In the genomic region with DNA sequence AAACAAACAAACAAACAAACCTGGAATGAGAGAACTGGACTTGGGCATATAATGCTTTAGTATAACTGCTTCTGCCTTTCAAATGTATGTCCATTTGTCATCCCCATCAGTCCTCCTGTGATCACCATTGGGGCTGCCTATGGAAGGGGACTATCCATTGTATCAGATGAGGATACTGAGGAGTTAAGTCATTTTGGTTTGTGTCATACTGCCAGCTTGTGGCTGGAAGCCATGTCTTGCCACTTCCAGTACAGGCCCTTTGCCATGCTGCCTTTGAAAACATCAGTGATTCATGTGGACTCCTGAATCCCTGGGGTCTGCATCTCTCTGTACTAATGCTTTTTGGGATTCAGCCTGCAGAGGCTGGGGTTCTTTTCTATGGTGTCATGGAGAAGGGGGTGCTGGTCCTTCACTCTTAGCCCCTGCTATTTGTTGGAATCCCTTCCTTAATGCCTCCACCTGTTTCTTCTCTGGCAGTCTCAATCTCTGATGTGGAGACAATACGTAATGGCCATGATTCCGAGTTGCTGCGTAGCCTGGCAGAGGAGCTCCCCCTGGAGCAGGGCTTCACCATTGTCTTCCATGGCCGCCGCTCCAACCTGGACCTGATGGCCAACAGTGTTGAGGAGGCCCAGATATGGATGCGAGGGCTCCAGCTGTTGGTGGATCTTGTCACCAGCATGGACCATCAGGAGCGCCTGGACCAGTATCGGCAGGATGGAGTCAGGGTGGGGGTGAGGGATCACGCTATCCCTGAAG, we compare ENCODE assay signal across 13 cellular contexts. TPM values are rescaled to one million over a fixed set of nuclear protein-coding genes. Genes with fewer than 3 reads are reported as not detected.
DNase-seq lines count a peak whose midpoint lies in the region; ATAC-seq and TF ChIP-seq lines count a peak whose summit lies in the region.
"Had no signal": no experiment of that assay in that cellular context is flagged by ENCODE, and none has a peak within 500 bp of the region (broad histone marks: within the 10 kb centered on the region; RNA-seq: fewer than 3 reads in every experiment).

No MANE protein-coding gene starts in this region.

- intact Hi-C loops in CD14-positive monocyte (cut with micrococcal nuclease) (no loop called here), spleen (cut with DNase I; ENCODE audit: low total_unique reads) (no loop called here)

- TF ChIP-seq CTCF in endodermal cell (conservative IDR thresholded peaks at IDR 0.05) (peak; percentile 44), CD14-positive monocyte (IDR thresholded peaks at IDR 0.05) (no peak), spleen (IDR thresholded peaks at IDR 0.05 in 8 of 11, conservative IDR thresholded peaks at IDR 0.05 in 3 of 11) (no peak)

- H3K27ac ChIP-seq in endodermal cell (ENCODE audit: low read depth, low read length) (no peak overlapping the region), spleen (no peak overlapping the region)
- H3K27ac ChIP-seq: parathyroid adenoma, vagina had no signal

- CTCF ChIA-PET in activated CD8-positive, alpha-beta memory T cell treated with anti-CD3 and anti-CD28 coated beads, Interleukin-2, amount 10 ng/mL, durations not matched to agents 7 days and 5 days (lab: Charles Lee): interaction anchor here (1.1 kb wide), 1 partner anchor 316 kb away, joined by 3 read pairs; no protein-coding TSS in a partner anchor

- no peaks in the 10 kb centered on the region for H3K4me1 Mint-ChIP-seq in activated naive CD8-positive, alpha-beta T cell treated with anti-CD3 and anti-CD28 coated beads for 36 hours
- H3K4me1 Mint-ChIP-seq in activated naive CD8-positive, alpha-beta T cell treated with anti-CD3 and anti-CD28 coated beads, Interleukin-2, amount 50 U/mL, for 24 hours: no peaks in the 10 kb centered on the region
- H3K4me1 Mint-ChIP-seq in endodermal cell (peaks cover 9% of the 10 kb centered on the region), CD14-positive monocyte (peaks cover 12% of the 10 kb centered on the region)
- H3K4me1 Mint-ChIP-seq in activated CD8-positive, alpha-beta memory T cell treated with anti-CD3 and anti-CD28 coated beads, Interleukin-2, amount 10 ng/mL, durations not matched to agents 7 days and 5 days: no peaks in the 10 kb centered on the region
- H3K4me1 Mint-ChIP-seq: activated naive CD8-positive, alpha-beta T cell treated with anti-CD3 and anti-CD28 coated beads, Interleukin-2, amount 10 ng/mL, durations not matched to agents 7 days and 5 days had no signal

- H3K36me3 ChIP-seq in endodermal cell (ENCODE audit: control insufficient read depth, insufficient read depth, low read length) (no peaks in the 10 kb centered on the region), spleen (no peaks in the 10 kb centered on the region)
- H3K36me3 ChIP-seq: vagina had no signal

- DNase-seq in activated naive CD8-positive, alpha-beta T cell treated with anti-CD3 and anti-CD28 coated beads for 36 hours: no peak
- DNase-seq in activated naive CD8-positive, alpha-beta T cell treated with anti-CD3 and anti-CD28 coated beads, Interleukin-2, amount 50 U/mL, for 24 hours: no peak
- peak; percentile 5 for DNase-seq in NCI-H446 treated with DMSO at 0.1 percent for 48 hours (lab: John Stamatoyannopoulos, UW)
- DNase-seq in endodermal cell: peak; percentile 52
- DNase-seq in activated CD8-positive, alpha-beta memory T cell treated with anti-CD3 and anti-CD28 coated beads, Interleukin-2, amount 10 ng/mL, durations not matched to agents 7 days and 5 days: no peak
- DNase-seq in CD14-positive monocyte (ENCODE audit: low spot score): no peak
- no peak for DNase-seq in spleen
- DNase-seq in GM19238 (ENCODE audit: insufficient read length, low spot score): no peak
- DNase-seq: activated naive CD8-positive, alpha-beta T cell treated with anti-CD3 and anti-CD28 coated beads, Interleukin-2, amount 10 ng/mL, durations not matched to agents 7 days and 5 days; NCI-H2081 treated with DMSO at 0.1 percent for 48 hours had no signal

- no peak for ATAC-seq in activated naive CD8-positive, alpha-beta T cell treated with anti-CD3 and anti-CD28 coated beads, Interleukin-2, amount 50 U/mL, for 24 hours
- no peak for ATAC-seq in activated CD8-positive, alpha-beta memory T cell treated with anti-CD3 and anti-CD28 coated beads, Interleukin-2, amount 10 ng/mL, durations not matched to agents 7 days and 5 days

- H3K27ac Mint-ChIP-seq in activated naive CD8-positive, alpha-beta T cell treated with anti-CD3 and anti-CD28 coated beads for 36 hours: peak overlapping the region; percentile 21
- H3K27ac Mint-ChIP-seq in activated naive CD8-positive, alpha-beta T cell treated with anti-CD3 and anti-CD28 coated beads, Interleukin-2, amount 50 U/mL, for 24 hours: no peak overlapping the region
- H3K27ac Mint-ChIP-seq in endodermal cell (no peak overlapping the region), CD14-positive monocyte (peak overlapping the region in 1 of 7 donors; percentile 35)
- no peak overlapping the region for H3K27ac Mint-ChIP-seq in activated CD8-positive, alpha-beta memory T cell treated with anti-CD3 and anti-CD28 coated beads, Interleukin-2, amount 10 ng/mL, durations not matched to agents 7 days and 5 days
- H3K27ac Mint-ChIP-seq: activated naive CD8-positive, alpha-beta T cell treated with anti-CD3 and anti-CD28 coated beads, Interleukin-2, amount 10 ng/mL, durations not matched to agents 7 days and 5 days; memory B cell had no signal

- no peaks in the 10 kb centered on the region for H3K9me3 Mint-ChIP-seq in activated naive CD8-positive, alpha-beta T cell treated with anti-CD3 and anti-CD28 coated beads for 36 hours
- no peaks in the 10 kb centered on the region for H3K9me3 Mint-ChIP-seq in activated naive CD8-positive, alpha-beta T cell treated with anti-CD3 and anti-CD28 coated beads, Interleukin-2, amount 50 U/mL, for 24 hours
- H3K9me3 Mint-ChIP-seq in endodermal cell: no peaks in the 10 kb centered on the region
- no peaks in the 10 kb centered on the region for H3K9me3 Mint-ChIP-seq in activated CD8-positive, alpha-beta memory T cell treated with anti-CD3 and anti-CD28 coated beads, Interleukin-2, amount 10 ng/mL, durations not matched to agents 7 days and 5 days (ENCODE audit: low read depth)
- peaks cover 0 to 1% (median 0%) of the 10 kb centered on the region in 7 donors for H3K9me3 Mint-ChIP-seq in CD14-positive monocyte
- H3K9me3 Mint-ChIP-seq: activated naive CD8-positive, alpha-beta T cell treated with anti-CD3 and anti-CD28 coated beads, Interleukin-2, amount 10 ng/mL, durations not matched to agents 7 days and 5 days; memory B cell had no signal

- H3K4me3 ChIP-seq in endodermal cell (ENCODE audit: low read length) (no peak overlapping the region), spleen (no peak overlapping the region)
- H3K4me3 ChIP-seq: vagina had no signal

- no peaks in the 10 kb centered on the region for H3K27me3 Mint-ChIP-seq in activated naive CD8-positive, alpha-beta T cell treated with anti-CD3 and anti-CD28 coated beads for 36 hours
- no peaks in the 10 kb centered on the region for H3K27me3 Mint-ChIP-seq in activated naive CD8-positive, alpha-beta T cell treated with anti-CD3 and anti-CD28 coated beads, Interleukin-2, amount 50 U/mL, for 24 hours
- peaks cover 2% of the 10 kb centered on the region for H3K27me3 Mint-ChIP-seq in endodermal cell (ENCODE audit: insufficient read depth)
- no peaks in the 10 kb centered on the region for H3K27me3 Mint-ChIP-seq in activated CD8-positive, alpha-beta memory T cell treated with anti-CD3 and anti-CD28 coated beads, Interleukin-2, amount 10 ng/mL, durations not matched to agents 7 days and 5 days
- peaks cover 0 to 3% (median 2%) of the 10 kb centered on the region in 3 donors for H3K27me3 Mint-ChIP-seq in CD14-positive monocyte (ENCODE audit: low read depth in 3 of 3)

- H3K4me3 Mint-ChIP-seq in activated naive CD8-positive, alpha-beta T cell treated with anti-CD3 and anti-CD28 coated beads for 36 hours: no peak overlapping the region
- no peak overlapping the region for H3K4me3 Mint-ChIP-seq in activated naive CD8-positive, alpha-beta T cell treated with anti-CD3 and anti-CD28 coated beads, Interleukin-2, amount 50 U/mL, for 24 hours
- H3K4me3 Mint-ChIP-seq in endodermal cell (no peak overlapping the region), CD14-positive monocyte (no peak overlapping the region)
- H3K4me3 Mint-ChIP-seq in activated CD8-positive, alpha-beta memory T cell treated with anti-CD3 and anti-CD28 coated beads, Interleukin-2, amount 10 ng/mL, durations not matched to agents 7 days and 5 days: no peak overlapping the region
- H3K4me3 Mint-ChIP-seq: activated naive CD8-positive, alpha-beta T cell treated with anti-CD3 and anti-CD28 coated beads, Interleukin-2, amount 10 ng/mL, durations not matched to agents 7 days and 5 days; memory B cell had no signal

- H3K9ac ChIP-seq in endodermal cell (ENCODE audit: extremely low read depth, low read length, poor library complexity, severe bottlenecking): no peak overlapping the region
- H3K9ac ChIP-seq: parathyroid adenoma had no signal

- no peaks in the 10 kb centered on the region for H3K36me3 Mint-ChIP-seq in activated naive CD8-positive, alpha-beta T cell treated with anti-CD3 and anti-CD28 coated beads for 36 hours
- no peaks in the 10 kb centered on the region for H3K36me3 Mint-ChIP-seq in activated naive CD8-positive, alpha-beta T cell treated with anti-CD3 and anti-CD28 coated beads, Interleukin-2, amount 50 U/mL, for 24 hours (ENCODE audit: low read depth)
- H3K36me3 Mint-ChIP-seq in endodermal cell (ENCODE audit: low read depth): no peaks in the 10 kb centered on the region
- no peaks in the 10 kb centered on the region for H3K36me3 Mint-ChIP-seq in activated CD8-positive, alpha-beta memory T cell treated with anti-CD3 and anti-CD28 coated beads, Interleukin-2, amount 10 ng/mL, durations not matched to agents 7 days and 5 days
- H3K36me3 Mint-ChIP-seq in CD14-positive monocyte: no peaks in the 10 kb centered on the region
- H3K36me3 Mint-ChIP-seq: activated naive CD8-positive, alpha-beta T cell treated with anti-CD3 and anti-CD28 coated beads, Interleukin-2, amount 10 ng/mL, durations not matched to agents 7 days and 5 days had no signal

- no peak for TF ChIP-seq POLR2A in spleen (IDR thresholded peaks at IDR 0.05)

- H3K9me3 ChIP-seq in endodermal cell (ENCODE audit: control insufficient read depth, low read length) (no peaks in the 10 kb centered on the region), spleen (no peaks in the 10 kb centered on the region)
- H3K9me3 ChIP-seq: vagina had no signal

- H3K4me1 ChIP-seq in endodermal cell (ENCODE audit: control insufficient read depth, insufficient read depth, low read length) (peaks cover 2% of the 10 kb centered on the region), spleen (peaks cover 0 to 10% (median 4%) of the 10 kb centered on the region in 6 donors)
- H3K4me1 ChIP-seq: vagina had no signal

- H3K27me3 ChIP-seq in endodermal cell (ENCODE audit: control insufficient read depth, insufficient read depth, low read length, poor library complexity, severe bottlenecking) (no peaks in the 10 kb centered on the region), spleen (replicated peaks in 1 of 7) (no peaks in the 10 kb centered on the region)
- H3K27me3 ChIP-seq: vagina had no signal

- 90 to 94% methylated on average over 8 to 9 of the region's 9 CpGs for WGBS in endodermal cell (ENCODE audit: insufficient coverage in 1 of 2, insufficient read length in 1 of 2), 2 experiments
- WGBS in spleen, 5 donors: 86 to 93% (median 92%) methylated on average over 8 to 9 of the region's 9 CpGs

RNA-seq across cellular contexts. Expression of a gene that starts 10.6 kb away (rescaled TPM):
- total RNA-seq in activated naive CD8-positive, alpha-beta T cell treated with anti-CD3 and anti-CD28 coated beads for 36 hours: under 1 TPM in 1 of 2 experiments, not detected in 1; 0.22 TPM
- under 1 TPM; 0.26 to 0.73 TPM for total RNA-seq in endodermal cell
- 2.0 TPM for polyA plus RNA-seq in endodermal cell (2013, experiment 1 of 2)
- 2.2 TPM for polyA plus RNA-seq in endodermal cell (2013, experiment 2 of 2)
- under 1 TPM; 0.30 to 0.53 TPM for total RNA-seq in activated CD8-positive, alpha-beta memory T cell treated with anti-CD3 and anti-CD28 coated beads, Interleukin-2, amount 10 ng/mL, durations not matched to agents 7 days and 5 days
- under 1 TPM in 1 of 2 donors, not detected in 1; 0.04 TPM for polyA plus RNA-seq in CD14-positive monocyte
- under 1 TPM; 0.13 to 0.92 (median 0.64) TPM for total RNA-seq in spleen
- under 1 TPM; 0.19 to 0.26 (median 0.23) TPM for polyA plus RNA-seq in spleen

RNA-seq across cellular contexts. Expression of a gene that starts 41.1 kb away (rescaled TPM):
- 10 to 100 TPM; 55.2 to 55.4 TPM for total RNA-seq in activated naive CD8-positive, alpha-beta T cell treated with anti-CD3 and anti-CD28 coated beads for 36 hours
- total RNA-seq in endodermal cell: 10 to 100 TPM; 27.8 to 31.5 TPM
- 18.9 TPM for polyA plus RNA-seq in endodermal cell (2013, experiment 1 of 2)
- 18.3 TPM for polyA plus RNA-seq in endodermal cell (2013, experiment 2 of 2)
- total RNA-seq in activated CD8-positive, alpha-beta memory T cell treated with anti-CD3 and anti-CD28 coated beads, Interleukin-2, amount 10 ng/mL, durations not matched to agents 7 days and 5 days: 10 to 100 TPM; 54.2 to 55.4 TPM
- polyA plus RNA-seq in CD14-positive monocyte: 1 to 10 TPM in 1 of 2 donors, under 1 TPM in 1; 0.72 to 3.3 TPM
- 10 to 100 TPM; 27.7 to 33.0 (median 31.6) TPM for total RNA-seq in spleen
- 1 to 10 TPM; 2.9 to 8.0 (median 4.4) TPM for polyA plus RNA-seq in spleen

RNA-seq across cellular contexts. Expression of a gene that starts 41.2 kb away (rescaled TPM):
- 10 to 100 TPM; 90.3 to 96.4 TPM for total RNA-seq in activated naive CD8-positive, alpha-beta T cell treated with anti-CD3 and anti-CD28 coated beads for 36 hours
- total RNA-seq in endodermal cell: 10 to 100 TPM; 24.0 to 31.5 TPM
- 35.0 TPM for polyA plus RNA-seq in endodermal cell (2013, experiment 1 of 2)
- polyA plus RNA-seq in endodermal cell (2013, experiment 2 of 2): 40.8 TPM
- total RNA-seq in activated CD8-positive, alpha-beta memory T cell treated with anti-CD3 and anti-CD28 coated beads, Interleukin-2, amount 10 ng/mL, durations not matched to agents 7 days and 5 days: 10 to 100 TPM; 55.2 to 67.6 TPM
- 10 to 100 TPM; 10.5 to 12.3 TPM for polyA plus RNA-seq in CD14-positive monocyte
- 10 to 100 TPM; 16.4 to 39.4 (median 29.5) TPM for total RNA-seq in spleen
- 10 to 100 TPM; 39.1 to 47.3 (median 40.2) TPM for polyA plus RNA-seq in spleen

RNA-seq across cellular contexts. Expression of a gene that starts 49.6 kb away (rescaled TPM):
- 100 to 1,000 TPM; 129 to 131 TPM for total RNA-seq in activated naive CD8-positive, alpha-beta T cell treated with anti-CD3 and anti-CD28 coated beads for 36 hours
- 10 to 100 TPM; 64.2 to 65.6 TPM for total RNA-seq in endodermal cell
- 73.6 TPM for polyA plus RNA-seq in endodermal cell (2013, experiment 1 of 2)
- polyA plus RNA-seq in endodermal cell (2013, experiment 2 of 2): 70.0 TPM
- 100 to 1,000 TPM in 1 of 2 experiments, 10 to 100 TPM in 1; 82.5 to 111 TPM for total RNA-seq in activated CD8-positive, alpha-beta memory T cell treated with anti-CD3 and anti-CD28 coated beads, Interleukin-2, amount 10 ng/mL, durations not matched to agents 7 days and 5 days
- 10 to 100 TPM; 14.5 to 18.4 TPM for polyA plus RNA-seq in CD14-positive monocyte
- 10 to 100 TPM; 40.4 to 61.6 (median 46.7) TPM for total RNA-seq in spleen
- 10 to 100 TPM; 18.8 to 23.4 (median 19.7) TPM for polyA plus RNA-seq in spleen

RNA-seq across cellular contexts. Expression of a gene that starts 50.1 kb away (rescaled TPM):
- 10 to 100 TPM; 29.7 to 31.2 TPM for total RNA-seq in activated naive CD8-positive, alpha-beta T cell treated with anti-CD3 and anti-CD28 coated beads for 36 hours
- total RNA-seq in endodermal cell (10 to 100 TPM; 23.2 to 24.0 TPM), spleen (10 to 100 TPM; 13.0 to 19.2 (median 14.8) TPM)
- 12.4 TPM for polyA plus RNA-seq in endodermal cell (2013, experiment 1 of 2)
- polyA plus RNA-seq in endodermal cell (2013, experiment 2 of 2): 11.9 TPM
- total RNA-seq in activated CD8-positive, alpha-beta memory T cell treated with anti-CD3 and anti-CD28 coated beads, Interleukin-2, amount 10 ng/mL, durations not matched to agents 7 days and 5 days: 10 to 100 TPM; 33.7 to 37.6 TPM
- polyA plus RNA-seq in CD14-positive monocyte (1 to 10 TPM; 2.7 to 4.9 TPM), spleen (1 to 10 TPM; 1.8 to 2.7 (median 2.1) TPM)

Comparison
In these comparisons a context has a peak if more than half of its experiments do, and no peak if none do; other contexts are left out.
1. DNase-seq: peak in NCI-H446 treated with DMSO at 0.1 percent for 48 hours (single experiment) and endodermal cell (single experiment); none in activated naive CD8-positive, alpha-beta T cell treated with anti-CD3 and anti-CD28 coated beads for 36 hours (single experiment), activated naive CD8-positive, alpha-beta T cell treated with anti-CD3 and anti-CD28 coated beads, Interleukin-2, amount 50 U/mL, for 24 hours (single experiment), activated CD8-positive, alpha-beta memory T cell treated with anti-CD3 and anti-CD28 coated beads, Interleukin-2, amount 10 ng/mL, durations not matched to agents 7 days and 5 days (single experiment), CD14-positive monocyte (single experiment), spleen (single experiment) and GM19238 (single experiment).